Comparison of ENCODE assay signal across 23 cellular contexts in genomic region chr5:64273276-64273675, GRCh38.
DNase-seq lines count a peak whose midpoint lies in the region; ATAC-seq and TF ChIP-seq lines count a peak whose summit lies in the region.
"Had no signal": no experiment of that assay in that cellular context is flagged by ENCODE, and none has a peak within 500 bp of the region (broad histone marks: within the 10 kb centered on the region; RNA-seq: fewer than 3 reads in every experiment).

No MANE protein-coding gene starts in this region.

- peaks cover 0 to 2% (median under 1%) of the 10 kb centered on the region in 5 experiments for H3K9me3 Mint-ChIP-seq in brain

- no peaks in the 10 kb centered on the region for H3K36me3 ChIP-seq in smooth muscle cell (ENCODE audit: low read depth)
- H3K36me3 ChIP-seq: BE2C, Peyer's patch, SJCRH30 had no signal

- WGBS in smooth muscle cell (ENCODE audit: low lambda C conversion rate) = 48% methylated on average over 1 of the region's 1 CpG

- H3F3A ChIP-seq in smooth muscle cell (ENCODE audit: low read depth) = no peaks in the 10 kb centered on the region

- peaks cover 25% of the 10 kb centered on the region for H3K4me1 Mint-ChIP-seq in brain
- H3K4me1 Mint-ChIP-seq: CD4-positive, CD25-positive, alpha-beta regulatory T cell; IgD-negative memory B cell had no signal

- no peaks in the 10 kb centered on the region for H4K20me1 ChIP-seq in smooth muscle cell (ENCODE audit: low read depth)

- peak overlapping the region in 1 of 5 experiments; percentile 40 for H3K4me3 Mint-ChIP-seq in brain
- H3K4me3 Mint-ChIP-seq: CD4-positive, CD25-positive, alpha-beta regulatory T cell; IgD-negative memory B cell had no signal

- H3K9me3 ChIP-seq in smooth muscle cell (replicated peaks; ENCODE audit: low read depth) = no peaks in the 10 kb centered on the region
- H3K9me3 ChIP-seq: A549, BE2C, Peyer's patch, SJCRH30 had no signal

- no peak for ATAC-seq in HG03135 (IDR thresholded peaks at IDR 0.05; ENCODE audit: unreplicated experiment)
- ATAC-seq: A549, GM12878 had no signal

- no peak overlapping the region for H3K27ac ChIP-seq in smooth muscle cell (ENCODE audit: low read depth)
- H3K27ac ChIP-seq: A549, Peyer's patch, SJCRH30 had no signal

- peaks cover 1% of the 10 kb centered on the region for H3K36me3 Mint-ChIP-seq in brain
- H3K36me3 Mint-ChIP-seq: CD4-positive, CD25-positive, alpha-beta regulatory T cell; IgD-negative memory B cell had no signal

- DNase-seq in H4 (ENCODE audit: low spot score) (peak; percentile 11), kidney tubule cell (ENCODE audit: low spot score) (peak; percentile 32), smooth muscle cell (lab: John Stamatoyannopoulos, UW; ENCODE audit: unreplicated experiment) (no peak), AG20443 (ENCODE audit: low spot score) (no peak), NCI-H524 (lab: John Stamatoyannopoulos, UW) (no peak)
- DNase-seq: BE2C; CD4-positive, CD25-positive, alpha-beta regulatory T cell; COR-L47; DMS79; NCI-H1105; NCI-H146; NCI-H2029; NCI-H2227 treated with DMSO at 0.1 percent for 48 hours; NCI-H510A treated with DMSO at 0.1 percent for 48 hours; NCI-H774; NK-92 treated with Interleukin-12 subunit alpha and Interleukin-12 subunit beta, amount 100 ng/mL, for 24 hours; Peyer's patch; SJCRH30 had no signal

- H3K79me2 ChIP-seq in smooth muscle cell (ENCODE audit: low read depth) = no peaks in the 10 kb centered on the region

- no peaks in the 10 kb centered on the region for H3K27me3 Mint-ChIP-seq in brain
- H3K27me3 Mint-ChIP-seq: CD4-positive, CD25-positive, alpha-beta regulatory T cell; IgD-negative memory B cell had no signal

- H3K9ac ChIP-seq in smooth muscle cell (ENCODE audit: low read depth) = no peak overlapping the region

- peak overlapping the region; percentile 7 for H2AFZ ChIP-seq in smooth muscle cell (ENCODE audit: low read depth)

- no peak for TF ChIP-seq CTCF in brain (conservative IDR thresholded peaks at IDR 0.05)
- no peak for TF ChIP-seq CTCF in smooth muscle cell (IDR thresholded peaks at IDR 0.05; ENCODE audit: borderline replicate concordance, insufficient read depth, poor library complexity, severe bottlenecking)

- no peaks in the 10 kb centered on the region for H3K27me3 ChIP-seq in smooth muscle cell (ENCODE audit: low read depth)
- H3K27me3 ChIP-seq: BE2C, Peyer's patch, SJCRH30 had no signal

- no peak overlapping the region for H3K4me3 ChIP-seq in smooth muscle cell
- H3K4me3 ChIP-seq: A549, GM12878, Peyer's patch, SJCRH30 had no signal

- no peaks in the 10 kb centered on the region for H3K4me1 ChIP-seq in smooth muscle cell (ENCODE audit: low read depth)
- H3K4me1 ChIP-seq: A549, BE2C, Peyer's patch, SJCRH30 had no signal

- H3K4me2 ChIP-seq in smooth muscle cell = peak overlapping the region; percentile 53
- H3K4me2 ChIP-seq: A549 had no signal

- H3K27ac Mint-ChIP-seq in brain = peak overlapping the region in 3 of 5 experiments; percentile 25 to 77 (median 43)
- H3K27ac Mint-ChIP-seq: CD4-positive, CD25-positive, alpha-beta regulatory T cell; IgD-negative memory B cell had no signal

Comparison
In these comparisons a context has a peak if more than half of its experiments do, and no peak if none do; other contexts are left out.
1. DNase-seq: peak in H4 (single experiment) and kidney tubule cell (single experiment); none in smooth muscle cell (single experiment), AG20443 (single experiment) and NCI-H524 (0 of 2).